Comparison of ENCODE assay signal across 15 cellular contexts in the genomic region with DNA sequence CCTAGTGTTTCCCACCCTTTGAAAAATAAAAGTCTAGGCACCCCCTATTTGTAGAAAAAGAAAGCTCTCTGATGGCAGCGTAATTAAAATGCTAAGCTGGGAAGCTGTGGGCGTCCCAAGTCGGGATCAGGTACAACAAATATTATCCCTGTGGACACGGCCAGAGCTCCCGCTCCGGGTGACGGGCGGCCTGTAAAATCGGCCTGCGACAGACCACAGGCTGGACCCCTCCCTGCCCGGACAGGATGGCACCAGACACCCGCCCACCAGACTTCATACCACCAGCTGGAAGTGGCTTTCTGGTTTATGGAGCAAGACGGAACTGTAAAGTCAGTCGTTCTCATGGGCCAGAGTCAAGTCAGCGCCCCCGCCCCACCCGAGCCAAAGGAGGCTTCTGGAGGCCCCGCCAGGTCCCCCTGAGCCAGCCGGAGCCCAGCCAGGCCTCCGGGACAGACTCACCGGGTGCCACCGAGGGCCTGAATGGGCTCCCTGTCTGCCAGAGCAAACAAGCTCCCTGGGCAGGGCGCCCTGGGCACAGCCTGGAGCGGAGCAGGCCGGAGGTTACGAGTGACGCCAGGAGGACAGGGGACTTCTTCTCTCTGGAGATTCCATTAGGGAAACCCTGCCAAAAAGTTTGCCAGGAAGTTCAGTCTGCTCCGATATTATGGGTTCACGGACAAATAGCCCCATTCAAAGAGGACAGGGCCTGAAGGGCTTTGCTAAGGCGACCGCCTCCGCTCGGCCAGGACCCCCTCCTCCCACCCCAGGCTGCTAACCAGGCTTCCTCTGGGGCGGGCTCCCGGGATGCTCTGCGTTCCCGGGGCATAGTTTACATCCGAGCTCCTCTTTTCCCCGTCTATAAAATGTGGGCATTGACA.
DNase-seq lines count a peak whose midpoint lies in the region; ATAC-seq, FAIRE-seq and TF ChIP-seq lines count a peak whose summit lies in the region.
"Had no signal": no experiment of that assay in that cellular context is flagged by ENCODE, and none has a peak within 500 bp of the region (broad histone marks: within the 10 kb centered on the region; RNA-seq: fewer than 3 reads in every experiment).

No MANE protein-coding gene starts in this region.

- H3K9ac ChIP-seq in kidney (ENCODE audit: low read length in 2 of 2), result peak overlapping the region in 1 of 2 donors; percentile 69

- H3K9me3 ChIP-seq in kidney (ENCODE audit: control insufficient read depth in 1 of 2, low read length in 2 of 2), result no peaks in the 10 kb centered on the region
- H3K9me3 ChIP-seq: A549 had no signal

- ATAC-seq in Right ventricle myocardium inferior (peak; percentile 46), GM18511 (IDR thresholded peaks at IDR 0.05; ENCODE audit: unreplicated experiment) (no peak)
- ATAC-seq: A549 had no signal

- 68% methylated on average over 39 of the region's 39 CpGs for whole genome bisulfite sequencing in urinary bladder

- peaks cover 4 to 15% of the 10 kb centered on the region in 2 donors for H3K4me1 ChIP-seq in kidney (ENCODE audit: control insufficient read depth in 1 of 2, insufficient read depth in 1 of 2, low read depth in 1 of 2, low read length in 2 of 2)
- H3K4me1 ChIP-seq in urinary bladder (ENCODE audit: insufficient read depth), result no peaks in the 10 kb centered on the region
- H3K4me1 ChIP-seq: A549 had no signal

- H3K27ac ChIP-seq in kidney (ENCODE audit: low read depth in 2 of 2, low read length in 2 of 2), result no peak overlapping the region
- H3K27ac ChIP-seq in urinary bladder (ENCODE audit: low read depth), result peak overlapping the region; percentile 75

- H3K36me3 ChIP-seq in kidney (ENCODE audit: control insufficient read depth in 1 of 2, insufficient read depth in 2 of 2, low read length in 2 of 2), result no peaks in the 10 kb centered on the region
- H3K36me3 ChIP-seq in urinary bladder (ENCODE audit: insufficient read depth), result no peaks in the 10 kb centered on the region

- intact Hi-C loops in Right ventricle myocardium inferior (cut with DNase I) (no loop called here), cardiac septum (cut with DNase I) (no loop called here), kidney (cut with DNase I) (no loop called here), posterior vena cava (cut with DNase I) (no loop called here)

- TF ChIP-seq CTCF in kidney (IDR thresholded peaks at IDR 0.05; ENCODE audit: borderline replicate concordance, extremely low read depth, insufficient read depth), result no peak

- DNase-seq in Right ventricle myocardium inferior (ENCODE audit: missing footprints), result no peak
- DNase-seq in cardiac septum (ENCODE audit: low spot score), result no peak
- DNase-seq in kidney, result peak; percentile 87
- peak; percentile 81 for DNase-seq in posterior vena cava (ENCODE audit: low spot score)
- DNase-seq in NCI-H2029 treated with DMSO at 0.1 percent for 48 hours (lab: John Stamatoyannopoulos, UW), result no peak
- DNase-seq in NCI-H1417 (lab: John Stamatoyannopoulos, UW), result no peak
- DNase-seq: EL; foreskin fibroblast; NK-92 treated with Interleukin-12 subunit alpha and Interleukin-12 subunit beta, amount 100 ng/mL, for 24 hours; T-helper 2 cell had no signal

- H3K4me3 ChIP-seq in kidney (ENCODE audit: low read length in 2 of 2), result peak overlapping the region in 1 of 2 donors; percentile 35
- no peak overlapping the region for H3K4me3 ChIP-seq in urinary bladder (ENCODE audit: low read depth, low read length)
- H3K4me3 ChIP-seq: A549 had no signal

- no peak for FAIRE-seq in kidney (lab: Jason Lieb, UNC)
- FAIRE-seq: A549, bronchial epithelial cell, H54 had no signal

Comparison
In these comparisons a context has a peak if more than half of its experiments do, and no peak if none do; other contexts are left out.
1. DNase-seq: peak in kidney (single experiment) and posterior vena cava (single experiment); none in Right ventricle myocardium inferior (single experiment), cardiac septum (single experiment), NCI-H2029 treated with DMSO at 0.1 percent for 48 hours (single experiment) and NCI-H1417 (0 of 3).